16 cellular contexts compared by ENCODE assay signal in the genomic region with DNA sequence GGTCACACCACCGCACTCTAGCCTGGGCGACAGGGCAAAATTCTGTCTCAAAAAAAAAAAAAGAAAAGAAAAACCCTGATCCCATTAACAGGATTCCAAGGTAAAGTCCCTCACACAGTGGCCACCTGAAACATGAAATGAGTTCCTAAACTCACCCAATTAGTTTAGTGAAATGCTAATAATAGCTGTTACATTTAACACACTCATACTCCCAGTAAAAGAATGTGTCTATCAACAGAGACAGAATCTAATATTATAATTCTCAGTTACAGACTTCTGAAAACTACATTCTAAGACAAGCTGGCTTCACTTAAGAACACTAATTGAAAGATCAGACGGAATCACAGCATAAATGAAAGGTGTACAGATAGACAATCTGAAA. TPM values are rescaled to one million over a fixed set of nuclear protein-coding genes. Genes with fewer than 3 reads are reported as not detected.
DNase-seq lines count a peak whose midpoint lies in the region; ATAC-seq and TF ChIP-seq lines count a peak whose summit lies in the region.
"Had no signal": no experiment of that assay in that cellular context is flagged by ENCODE, and none has a peak within 500 bp of the region (broad histone marks: within the 10 kb centered on the region; RNA-seq: fewer than 3 reads in every experiment).

No MANE protein-coding gene starts in this region.

- H3K27me3 Mint-ChIP-seq in progenitor cell of endocrine pancreas (no peaks in the 10 kb centered on the region), type B pancreatic cell (no peaks in the 10 kb centered on the region)

- no peak for DNase-seq in left ventricle myocardium superior
- no peak for DNase-seq in right atrium auricular region (ENCODE audit: low spot score)
- no peak for DNase-seq in progenitor cell of endocrine pancreas (ENCODE audit: low spot score, unreplicated experiment)
- DNase-seq in type B pancreatic cell (ENCODE audit: extremely low spot score, unreplicated experiment) = no peak
- no peak for DNase-seq in activated gamma-delta T cell (lab: John Stamatoyannopoulos, UW)
- DNase-seq: C1 segment of cervical spinal cord, DMS153, NCI-H1105, NCI-H1694, NCI-H2227 treated with DMSO at 0.1 percent for 48 hours, NCI-H524 had no signal

- H3K4me3 ChIP-seq in right atrium auricular region = no peak overlapping the region
- no peak overlapping the region for H3K4me3 ChIP-seq in duodenal mucosa (ENCODE audit: low read depth in 1 of 2, low read length in 2 of 2)
- H3K4me3 ChIP-seq: HAP-1 had no signal

- H3K27me3 ChIP-seq in right atrium auricular region (no peaks in the 10 kb centered on the region), duodenal mucosa (ENCODE audit: control insufficient read depth in 1 of 2, insufficient read depth in 2 of 2, low read length in 2 of 2) (no peaks in the 10 kb centered on the region)

- ATAC-seq in left ventricle myocardium superior = peak; percentile 62
- no peak for ATAC-seq in HG02885 (IDR thresholded peaks at IDR 0.05; ENCODE audit: poor library complexity, unreplicated experiment)
- no peak for ATAC-seq in GM18498 (IDR thresholded peaks at IDR 0.05; ENCODE audit: unreplicated experiment)

- TF ChIP-seq CTCF in right atrium auricular region (IDR thresholded peaks at IDR 0.05) (no peak), progenitor cell of endocrine pancreas (IDR thresholded peaks at IDR 0.05; ENCODE audit: unreplicated experiment) (no peak), type B pancreatic cell (conservative IDR thresholded peaks at IDR 0.05) (no peak)

- H3K27ac Mint-ChIP-seq in progenitor cell of endocrine pancreas (peak overlapping the region; percentile 42), type B pancreatic cell (peak overlapping the region; percentile 82)

- H3K9me3 ChIP-seq in right atrium auricular region (no peaks in the 10 kb centered on the region), duodenal mucosa (ENCODE audit: control insufficient read depth in 1 of 2, low read length in 2 of 2) (no peaks in the 10 kb centered on the region)
- H3K9me3 ChIP-seq: HAP-1 had no signal

- H3K4me3 Mint-ChIP-seq in progenitor cell of endocrine pancreas (ENCODE audit: low read depth) = no peak overlapping the region
- H3K4me3 Mint-ChIP-seq in type B pancreatic cell = no peak overlapping the region

- intact Hi-C loops in left ventricle myocardium superior (cut with micrococcal nuclease) = no loop called here

- H3K36me3 Mint-ChIP-seq in progenitor cell of endocrine pancreas (ENCODE audit: insufficient read depth) (peaks cover 25% of the 10 kb centered on the region), type B pancreatic cell (peaks cover 63% of the 10 kb centered on the region)

- H3K36me3 ChIP-seq in right atrium auricular region = peaks cover 11% of the 10 kb centered on the region
- peaks cover 13% of the 10 kb centered on the region in 2 donors for H3K36me3 ChIP-seq in duodenal mucosa (ENCODE audit: control insufficient read depth in 1 of 2, insufficient read depth in 2 of 2, low read length in 2 of 2)

- H3K9ac ChIP-seq in duodenal mucosa (ENCODE audit: low read depth in 1 of 2, low read length in 2 of 2) = peak overlapping the region in 1 of 2 donors; percentile 22

- no peak overlapping the region for H3K27ac ChIP-seq in right atrium auricular region
- H3K27ac ChIP-seq in duodenal mucosa (ENCODE audit: low read depth, low read length) = peak overlapping the region; percentile 74
- H3K27ac ChIP-seq: HL-60 had no signal

- peaks cover 38% of the 10 kb centered on the region for H3K4me1 Mint-ChIP-seq in progenitor cell of endocrine pancreas (ENCODE audit: low read depth)
- H3K4me1 Mint-ChIP-seq in type B pancreatic cell (ENCODE audit: unreplicated experiment) = peaks cover 13% of the 10 kb centered on the region

- H3K4me1 ChIP-seq in right atrium auricular region (no peaks in the 10 kb centered on the region), duodenal mucosa (ENCODE audit: control insufficient read depth in 1 of 2, insufficient read depth in 2 of 2, low read length in 2 of 2) (peaks cover 24 to 45% of the 10 kb centered on the region in 2 donors)

- H3K9me3 Mint-ChIP-seq in progenitor cell of endocrine pancreas (ENCODE audit: low read depth) (no peaks in the 10 kb centered on the region), type B pancreatic cell (no peaks in the 10 kb centered on the region)

RNA-seq across cellular contexts. Expression of a gene that starts 44.2 kb away (rescaled TPM):
- total RNA-seq in left ventricle myocardium superior (12.9 TPM), right atrium auricular region (10 to 100 TPM in 1 of 2 donors, 1 to 10 TPM in 1; 9.6 to 18.7 TPM), progenitor cell of endocrine pancreas (67.5 and 74.6 TPM in 2 replicates), type B pancreatic cell (ENCODE audit: low replicate concordance) (52.1 and 240 TPM in 2 replicates)
